ENCODE assay signal across 9 cellular contexts in genomic region chr19:49812452-49812996, GRCh38. TPM values are rescaled to one million over a fixed set of nuclear protein-coding genes. Genes with fewer than 3 reads are reported as not detected.
DNase-seq lines count a peak whose midpoint lies in the region; ATAC-seq and TF ChIP-seq lines count a peak whose summit lies in the region.
"Had no signal": no experiment of that assay in that cellular context is flagged by ENCODE, and none has a peak within 500 bp of the region (broad histone marks: within the 10 kb centered on the region; RNA-seq: fewer than 3 reads in every experiment).

No MANE protein-coding gene starts in this region.

- peaks cover 11 to 23% of the 10 kb centered on the region in 2 donors for H3K4me1 ChIP-seq in naive thymus-derived CD4-positive, alpha-beta T cell (ENCODE audit: control insufficient read depth in 2 of 2, insufficient read depth in 2 of 2, low read length in 2 of 2)
- peaks cover 5% of the 10 kb centered on the region; the same call in 1 of the 2 replicates for H3K4me1 ChIP-seq in Caco-2

- DNase-seq in AG09309 (ENCODE audit: low read depth) (no peak), LNCaP clone FGC (ENCODE audit: low read depth) (no peak), ecto neural progenitor cell (ENCODE audit: low spot score) (no peak), AG08396 (ENCODE audit: low spot score) (no peak), DMS153 treated with DMSO at 0.1 percent for 48 hours (lab: John Stamatoyannopoulos, UW; ENCODE audit: unreplicated experiment) (no peak), Caco-2 (no peak)
- DNase-seq in naive thymus-derived CD4-positive, alpha-beta T cell: no peak

- ATAC-seq in naive thymus-derived CD4-positive, alpha-beta T cell: no peak

- no peaks in the 10 kb centered on the region for H3K27me3 ChIP-seq in naive thymus-derived CD4-positive, alpha-beta T cell (ENCODE audit: control insufficient read depth in 2 of 2, insufficient read depth in 2 of 2, low read length in 2 of 2)
- no peaks in the 10 kb centered on the region for H3K27me3 ChIP-seq in Caco-2 (replicated peaks; ENCODE audit: control insufficient read depth, insufficient read depth, low read length)

- peak overlapping the region; percentile 88 to 100 (median 94) for H3K4me3 Mint-ChIP-seq in naive thymus-derived CD4-positive, alpha-beta T cell
- no peak overlapping the region for H3K4me3 Mint-ChIP-seq in Caco-2 (ENCODE audit: unreplicated experiment)

- POLR2A ChIA-PET in naive thymus-derived CD4-positive, alpha-beta T cell (lab: Charles Lee): interaction anchor here (0.7 to 5.2 kb wide), 8 partner anchors 38 to 148 kb away, joined by 3 to 39 read pairs (median 10); partner anchors contain the start of genes AKT1S1, AP2A1, ATF5 and NUP62
- POLR2A ChIA-PET in Caco-2 (lab: Charles Lee): interaction anchor here (0.6 kb wide), 1 partner anchor 48 kb away, joined by 5 read pairs; no protein-coding TSS in a partner anchor

- peak overlapping the region; percentile 86 to 100 (median 98) for H3K27ac Mint-ChIP-seq in naive thymus-derived CD4-positive, alpha-beta T cell
- H3K27ac Mint-ChIP-seq in Caco-2 (ENCODE audit: unreplicated experiment): no peak overlapping the region

- BruUV-seq in Caco-2 (replicated peaks; lab: Mats Ljungman, UMichigan): no TSS peak

- H3K27ac ChIP-seq in cingulate gyrus (ENCODE audit: low read depth, low read length): peak overlapping the region; percentile 98
- H3K27ac ChIP-seq in naive thymus-derived CD4-positive, alpha-beta T cell (ENCODE audit: low read depth, low read length): peak overlapping the region; percentile 84

- peaks cover 0 to 2% (median 0%) of the 10 kb centered on the region in 11 donors for H3K9me3 Mint-ChIP-seq in naive thymus-derived CD4-positive, alpha-beta T cell
- H3K9me3 Mint-ChIP-seq in Caco-2 (ENCODE audit: unreplicated experiment): no peaks in the 10 kb centered on the region

- CTCF ChIA-PET in naive thymus-derived CD4-positive, alpha-beta T cell (lab: Charles Lee): interaction anchor here (1.0 kb wide), 1 partner anchor 64 kb away, joined by 3 read pairs; the partner anchor contains the start of genes AKT1S1 and TBC1D17
- CTCF ChIA-PET in Caco-2 (lab: Charles Lee): no interaction called here

- peak overlapping the region; percentile 90 for H3K4me3 ChIP-seq in AG09309 (ENCODE audit: control insufficient read depth, low read depth, low read length)
- H3K4me3 ChIP-seq in LNCaP clone FGC (ENCODE audit: low read depth, low read length): peak overlapping the region; percentile 86
- H3K4me3 ChIP-seq in naive thymus-derived CD4-positive, alpha-beta T cell (ENCODE audit: low read length): peak overlapping the region; percentile 81
- H3K4me3 ChIP-seq in Caco-2 (ENCODE audit: low read depth, low read length): no peak overlapping the region

- intact Hi-C loops in naive thymus-derived CD4-positive, alpha-beta T cell (cut with micrococcal nuclease): loop anchor here (2.0 to 10.0 kb wide), 5 partner anchors 78 to 552 kb away; partner anchors contain the start of genes NAPSA (in 1 of the 2), PRMT1 (in 1 of the 2), RPS11 (in 1 of the 2) and RRAS (in 1 of the 2)
- intact Hi-C loops in Caco-2 (cut with micrococcal nuclease; ENCODE audit: unreplicated experiment): no loop called here

- peaks cover 0 to 5% (median 0%) of the 10 kb centered on the region in 5 donors for H3K36me3 Mint-ChIP-seq in naive thymus-derived CD4-positive, alpha-beta T cell
- H3K36me3 Mint-ChIP-seq in Caco-2 (ENCODE audit: insufficient read depth, unreplicated experiment): peaks cover 32% of the 10 kb centered on the region

- peaks cover 23 to 55% (median 35%) of the 10 kb centered on the region in 7 donors for H3K4me1 Mint-ChIP-seq in naive thymus-derived CD4-positive, alpha-beta T cell
- no peaks in the 10 kb centered on the region for H3K4me1 Mint-ChIP-seq in Caco-2 (ENCODE audit: low read depth, unreplicated experiment)

- TF ChIP-seq CTCF in AG09309 (IDR thresholded peaks at IDR 0.05; ENCODE audit: control insufficient read depth, insufficient read depth, low read depth, low read length, missing control alignments) (no peak), LNCaP clone FGC (IDR thresholded peaks at IDR 0.05; ENCODE audit: control insufficient read depth, extremely low read depth, insufficient read depth) (no peak), Caco-2 (IDR thresholded peaks at IDR 0.05; ENCODE audit: insufficient read depth in 1 of 2, low read depth in 1 of 2, low read length in 1 of 2, severe bottlenecking in 1 of 2, unreplicated experiment in 1 of 2) (no peak)

- no peaks in the 10 kb centered on the region for H3K27me3 Mint-ChIP-seq in naive thymus-derived CD4-positive, alpha-beta T cell
- no peaks in the 10 kb centered on the region for H3K27me3 Mint-ChIP-seq in Caco-2 (ENCODE audit: insufficient read depth, unreplicated experiment)

- H3K9me3 ChIP-seq in naive thymus-derived CD4-positive, alpha-beta T cell (ENCODE audit: control insufficient read depth in 2 of 3, low read length in 3 of 3): no peaks in the 10 kb centered on the region
- no peaks in the 10 kb centered on the region for H3K9me3 ChIP-seq in Caco-2

- peaks cover 0 to under 1% (median 0%) of the 10 kb centered on the region in 3 experiments for H3K36me3 ChIP-seq in naive thymus-derived CD4-positive, alpha-beta T cell (ENCODE audit: control insufficient read depth in 2 of 3, insufficient read depth in 3 of 3, low read length in 3 of 3)
- H3K36me3 ChIP-seq in Caco-2 (ENCODE audit: control insufficient read depth, insufficient read depth, low read length): no peaks in the 10 kb centered on the region

RNA-seq across cellular contexts. Expression of gene FUZ, which starts 0.6 kb away (rescaled TPM):
- total RNA-seq in naive thymus-derived CD4-positive, alpha-beta T cell: 10 to 100 TPM; 16.0 to 28.4 (median 26.8) TPM
- 1 to 10 TPM; 3.8 to 6.3 TPM for polyA plus RNA-seq in naive thymus-derived CD4-positive, alpha-beta T cell
- 0.75 and 0.93 TPM in 2 replicates for total RNA-seq in Caco-2 (2022)

RNA-seq across cellular contexts. Expression of gene MED25, which starts 5.6 kb away (rescaled TPM):
- 10 to 100 TPM; 36.8 to 75.2 (median 55.4) TPM for total RNA-seq in naive thymus-derived CD4-positive, alpha-beta T cell
- polyA plus RNA-seq in naive thymus-derived CD4-positive, alpha-beta T cell: 10 to 100 TPM; 10.8 to 16.7 TPM
- total RNA-seq in Caco-2 (2022): 102 and 104 TPM in 2 replicates

RNA-seq across cellular contexts. Expression of gene PTOV1, which starts 38.4 kb away (rescaled TPM):
- 100 to 1,000 TPM in 4 of 5 experiments, 10 to 100 TPM in 1; 92.8 to 170 (median 160) TPM for total RNA-seq in naive thymus-derived CD4-positive, alpha-beta T cell
- 10 to 100 TPM; 49.0 to 68.6 TPM for polyA plus RNA-seq in naive thymus-derived CD4-positive, alpha-beta T cell
- total RNA-seq in Caco-2 (2022): 209 and 224 TPM in 2 replicates

RNA-seq across cellular contexts. Expression of gene AP2A1, which starts 45.7 kb away (rescaled TPM):
- total RNA-seq in naive thymus-derived CD4-positive, alpha-beta T cell: 10 to 100 TPM; 38.2 to 83.3 (median 56.7) TPM
- 1 to 10 TPM; 3.8 to 8.3 TPM for polyA plus RNA-seq in naive thymus-derived CD4-positive, alpha-beta T cell
- total RNA-seq in Caco-2 (2022): 107 and 126 TPM in 2 replicates

RNA-seq across cellular contexts. Expression of gene TSKS, which starts 49.4 kb away (rescaled TPM):
- total RNA-seq in naive thymus-derived CD4-positive, alpha-beta T cell: 1 to 10 TPM; 1.4 to 3.6 (median 2.8) TPM
- 1 to 10 TPM in 1 of 2 donors, under 1 TPM in 1; 0.51 to 1.1 TPM for polyA plus RNA-seq in naive thymus-derived CD4-positive, alpha-beta T cell
- not detected in 2 replicates for total RNA-seq in Caco-2 (2022)
- total RNA-seq: RPMI7951 had no signal
